ENCODE assay signal across 1 cellular context in genomic region chr4:140523857-140524742, GRCh38.
TF ChIP-seq lines count a peak whose summit lies in the region.

ELMOD2 (plus strand) TSS chr4:140524168; CDS start chr4:140525429, 1,261 bp downstream.

TF ChIP-seq in HepG2, 621 proteins besides CTCF, POLR2A, EP300 and RAD21 (continued from another document and continues in another):
- peak; percentile 63; the same call in 1 of the 2 replicates for TF ChIP-seq POGK (CRISPR knock-in tag; conservative IDR thresholded peaks at IDR 0.05)
- TF ChIP-seq ZMAT3 (CRISPR knock-in tag; conservative IDR thresholded peaks at IDR 0.05), result no peak
- no peak for TF ChIP-seq MTF2 (CRISPR knock-in tag; IDR thresholded peaks at IDR 0.05; ENCODE audit: borderline replicate concordance)
- peak; percentile 45; the same call in 1 of the 2 replicates for TF ChIP-seq E2F5 (CRISPR knock-in tag; conservative IDR thresholded peaks at IDR 0.05)
- no peak for TF ChIP-seq ZNF160 (CRISPR knock-in tag; IDR thresholded peaks at IDR 0.05)
- TF ChIP-seq HOXD1 (CRISPR knock-in tag; IDR thresholded peaks at IDR 0.05), result peak; percentile 64; the same call in 1 of the 2 replicates
- no peak for TF ChIP-seq FOSL1 (CRISPR knock-in tag; IDR thresholded peaks at IDR 0.05; ENCODE audit: borderline replicate concordance)
- peak; percentile 80; the same call in 1 of the 2 replicates for TF ChIP-seq BORCS8-MEF2B (CRISPR knock-in tag; IDR thresholded peaks at IDR 0.05)
- TF ChIP-seq GTF3A (CRISPR knock-in tag; conservative IDR thresholded peaks at IDR 0.05), result peak; percentile 69; the same call in 1 of the 2 replicates
- TF ChIP-seq ZNF3 (CRISPR knock-in tag; IDR thresholded peaks at IDR 0.05), result no peak
- no peak for TF ChIP-seq ZNF335 (CRISPR knock-in tag; IDR thresholded peaks at IDR 0.05)
- peak; percentile 96 for TF ChIP-seq SAP130 (CRISPR knock-in tag; IDR thresholded peaks at IDR 0.05; ENCODE audit: low read depth)
- peak; percentile 70; the same call in 1 of the 2 replicates for TF ChIP-seq ZNF782 (CRISPR knock-in tag; IDR thresholded peaks at IDR 0.05; ENCODE audit: borderline replicate concordance)
- no peak for TF ChIP-seq SCMH1 (CRISPR knock-in tag; IDR thresholded peaks at IDR 0.05; ENCODE audit: borderline replicate concordance)
- TF ChIP-seq ZNF550 (CRISPR knock-in tag; IDR thresholded peaks at IDR 0.05; ENCODE audit: borderline replicate concordance), result no peak
- no peak for TF ChIP-seq RARG (CRISPR knock-in tag; IDR thresholded peaks at IDR 0.05; ENCODE audit: low read depth)
- TF ChIP-seq WIZ (CRISPR knock-in tag; IDR thresholded peaks at IDR 0.05), result peak; percentile 20
- TF ChIP-seq GMEB1 (CRISPR knock-in tag; IDR thresholded peaks at IDR 0.05; ENCODE audit: borderline replicate concordance), result peak; percentile 59; the same call in 1 of the 2 replicates
- TF ChIP-seq ZFX (CRISPR knock-in tag; IDR thresholded peaks at IDR 0.05; ENCODE audit: low read depth), result peak; percentile 79
- peak; percentile 58 for TF ChIP-seq YY1 (IDR thresholded peaks at IDR 0.05; ENCODE audit: insufficient read depth, insufficient replicate concordance, low read depth, low read length)
- no peak for TF ChIP-seq RELA (CRISPR knock-in tag; IDR thresholded peaks at IDR 0.05)
- TF ChIP-seq SAFB2 (CRISPR knock-in tag; IDR thresholded peaks at IDR 0.05; ENCODE audit: borderline replicate concordance, low read depth), result peak; percentile 62; the same call in 1 of the 2 replicates
- peak; percentile 11; the same call in 1 of the 2 replicates for TF ChIP-seq ZSCAN12 (CRISPR knock-in tag; IDR thresholded peaks at IDR 0.05)
- TF ChIP-seq PAXIP1 (CRISPR knock-in tag; conservative IDR thresholded peaks at IDR 0.05), result peak; percentile 43; the same call in 1 of the 2 replicates
- no peak for TF ChIP-seq NFE2L1 (CRISPR knock-in tag; IDR thresholded peaks at IDR 0.05; ENCODE audit: borderline replicate concordance)
- peak; percentile 36; the same call in 1 of the 2 replicates for TF ChIP-seq SOX5 (CRISPR knock-in tag; IDR thresholded peaks at IDR 0.05; ENCODE audit: borderline replicate concordance)
- peak; percentile 60; the same call in 1 of the 2 replicates for TF ChIP-seq ATF1 (CRISPR knock-in tag; IDR thresholded peaks at IDR 0.05)
- peak; percentile 53 for TF ChIP-seq TEAD3 (CRISPR knock-in tag; optimal IDR thresholded peaks at IDR 0.05; ENCODE audit: borderline replicate concordance)
- no peak for TF ChIP-seq ZNF512 (CRISPR knock-in tag; IDR thresholded peaks at IDR 0.05)
- no peak for TF ChIP-seq CENPX (CRISPR knock-in tag; IDR thresholded peaks at IDR 0.05)
- peak; percentile 40; the same call in 1 of the 2 replicates for TF ChIP-seq ZBTB26 (CRISPR knock-in tag; IDR thresholded peaks at IDR 0.05; ENCODE audit: borderline replicate concordance)
- TF ChIP-seq KDM4B (CRISPR knock-in tag; IDR thresholded peaks at IDR 0.05), result no peak; the same call in 1 of the 2 replicates
- TF ChIP-seq ZNF503 (CRISPR knock-in tag; IDR thresholded peaks at IDR 0.05), result peak; percentile 71; the same call in 1 of the 2 replicates
- no peak for TF ChIP-seq ZNF431 (CRISPR knock-in tag; IDR thresholded peaks at IDR 0.05; ENCODE audit: borderline replicate concordance, low read depth)
- peak; percentile 39 for TF ChIP-seq FOXA3 (CRISPR knock-in tag; IDR thresholded peaks at IDR 0.05)
- TF ChIP-seq IRX3 (CRISPR knock-in tag; IDR thresholded peaks at IDR 0.05; ENCODE audit: borderline replicate concordance, low read depth), result no peak
- no peak for TF ChIP-seq PLRG1 (conservative IDR thresholded peaks at IDR 0.05)
- peak; percentile 16; the same call in 1 of the 2 replicates for TF ChIP-seq IRF9 (CRISPR knock-in tag; IDR thresholded peaks at IDR 0.05; ENCODE audit: borderline replicate concordance)
- no peak for TF ChIP-seq TCF7L2 (IDR thresholded peaks at IDR 0.05; ENCODE audit: low read depth, low read length)
- no peak for TF ChIP-seq NONO (IDR thresholded peaks at IDR 0.05)
- peak; percentile 60; the same call in 1 of the 2 replicates for TF ChIP-seq NONO (CRISPR knock-in tag; conservative IDR thresholded peaks at IDR 0.05)
- peak; percentile 93 for TF ChIP-seq HNRNPLL (IDR thresholded peaks at IDR 0.05; ENCODE audit: low read depth, low read length, poor library complexity, severe bottlenecking)
- TF ChIP-seq RBM22 (optimal IDR thresholded peaks at IDR 0.05; ENCODE audit: low read length), result peak; percentile 78
- peak; percentile 87 for TF ChIP-seq ZNF766 (CRISPR knock-in tag; IDR thresholded peaks at IDR 0.05; ENCODE audit: borderline replicate concordance)
- peak; percentile 70; the same call in 1 of the 2 replicates for TF ChIP-seq ARNT2 (CRISPR knock-in tag; IDR thresholded peaks at IDR 0.05; ENCODE audit: low read depth)
- TF ChIP-seq MYNN (CRISPR knock-in tag; IDR thresholded peaks at IDR 0.05; ENCODE audit: low read depth), result no peak
- TF ChIP-seq ZSCAN25 (CRISPR knock-in tag; IDR thresholded peaks at IDR 0.05), result 0 out of 2 replicates have a peak, but pooled peaks have one; percentile 15
- no peak; the same call in 1 of the 2 replicates for TF ChIP-seq SIX4 (CRISPR knock-in tag; IDR thresholded peaks at IDR 0.05)
- peak; percentile 61; the same call in 1 of the 2 replicates for TF ChIP-seq MEF2D (CRISPR knock-in tag; IDR thresholded peaks at IDR 0.05)
- TF ChIP-seq TP53 (CRISPR knock-in tag; conservative IDR thresholded peaks at IDR 0.05), result no peak; the same call in 1 of the 2 replicates
- TF ChIP-seq KAT2B (IDR thresholded peaks at IDR 0.05; ENCODE audit: borderline replicate concordance, low read depth, low read length), result no peak
- TF ChIP-seq ZNF720 (CRISPR knock-in tag; IDR thresholded peaks at IDR 0.05), result no peak
- TF ChIP-seq SP5 (CRISPR knock-in tag; IDR thresholded peaks at IDR 0.05; ENCODE audit: borderline replicate concordance, low read depth), result peak; percentile 77
- TF ChIP-seq ATF6 (CRISPR knock-in tag; conservative IDR thresholded peaks at IDR 0.05), result no peak
